Comparison of ENCODE assay signal across 1 cellular context in the genomic region with DNA sequence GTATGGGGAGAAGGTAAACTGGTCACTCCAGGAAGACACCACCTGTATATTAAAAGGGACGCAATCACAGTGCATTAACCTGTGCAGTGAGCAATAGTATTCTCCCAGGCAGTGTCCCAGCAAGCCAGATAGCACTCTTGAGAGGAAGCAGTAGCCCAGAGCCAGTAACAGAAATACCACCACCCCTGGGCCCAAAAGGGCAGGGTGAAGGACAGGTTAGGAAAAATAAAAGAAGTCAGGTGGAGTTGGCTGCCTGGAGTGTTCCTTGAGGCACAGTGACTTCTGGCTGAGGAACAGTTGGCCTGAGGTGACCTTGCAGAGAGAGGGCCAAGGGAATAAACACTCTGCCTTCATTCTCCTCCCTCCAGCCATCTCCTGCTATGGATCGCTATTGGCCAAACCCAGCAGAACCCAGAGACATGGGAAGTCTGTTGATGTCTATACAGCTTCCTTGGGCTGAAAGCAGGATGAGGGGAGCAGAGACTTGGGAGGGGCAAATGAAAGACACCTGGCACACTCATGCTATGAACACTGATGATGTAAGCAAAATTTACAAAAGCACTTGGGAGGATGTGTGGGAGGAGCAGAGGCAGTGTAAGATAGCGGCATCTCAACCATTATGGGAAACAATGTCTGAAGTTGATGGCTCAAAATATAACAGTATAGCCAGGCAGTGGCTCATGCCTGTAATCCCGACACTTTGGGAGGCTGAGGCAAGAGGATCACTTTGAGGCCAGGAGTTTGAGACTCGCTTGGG.
TF ChIP-seq lines count a peak whose summit lies in the region.

No MANE protein-coding gene starts in this region.

TF ChIP-seq in GM23338, 12 proteins besides CTCF, POLR2A, EP300 and RAD21 (continued from another document):
- TF ChIP-seq, protein P1, sequence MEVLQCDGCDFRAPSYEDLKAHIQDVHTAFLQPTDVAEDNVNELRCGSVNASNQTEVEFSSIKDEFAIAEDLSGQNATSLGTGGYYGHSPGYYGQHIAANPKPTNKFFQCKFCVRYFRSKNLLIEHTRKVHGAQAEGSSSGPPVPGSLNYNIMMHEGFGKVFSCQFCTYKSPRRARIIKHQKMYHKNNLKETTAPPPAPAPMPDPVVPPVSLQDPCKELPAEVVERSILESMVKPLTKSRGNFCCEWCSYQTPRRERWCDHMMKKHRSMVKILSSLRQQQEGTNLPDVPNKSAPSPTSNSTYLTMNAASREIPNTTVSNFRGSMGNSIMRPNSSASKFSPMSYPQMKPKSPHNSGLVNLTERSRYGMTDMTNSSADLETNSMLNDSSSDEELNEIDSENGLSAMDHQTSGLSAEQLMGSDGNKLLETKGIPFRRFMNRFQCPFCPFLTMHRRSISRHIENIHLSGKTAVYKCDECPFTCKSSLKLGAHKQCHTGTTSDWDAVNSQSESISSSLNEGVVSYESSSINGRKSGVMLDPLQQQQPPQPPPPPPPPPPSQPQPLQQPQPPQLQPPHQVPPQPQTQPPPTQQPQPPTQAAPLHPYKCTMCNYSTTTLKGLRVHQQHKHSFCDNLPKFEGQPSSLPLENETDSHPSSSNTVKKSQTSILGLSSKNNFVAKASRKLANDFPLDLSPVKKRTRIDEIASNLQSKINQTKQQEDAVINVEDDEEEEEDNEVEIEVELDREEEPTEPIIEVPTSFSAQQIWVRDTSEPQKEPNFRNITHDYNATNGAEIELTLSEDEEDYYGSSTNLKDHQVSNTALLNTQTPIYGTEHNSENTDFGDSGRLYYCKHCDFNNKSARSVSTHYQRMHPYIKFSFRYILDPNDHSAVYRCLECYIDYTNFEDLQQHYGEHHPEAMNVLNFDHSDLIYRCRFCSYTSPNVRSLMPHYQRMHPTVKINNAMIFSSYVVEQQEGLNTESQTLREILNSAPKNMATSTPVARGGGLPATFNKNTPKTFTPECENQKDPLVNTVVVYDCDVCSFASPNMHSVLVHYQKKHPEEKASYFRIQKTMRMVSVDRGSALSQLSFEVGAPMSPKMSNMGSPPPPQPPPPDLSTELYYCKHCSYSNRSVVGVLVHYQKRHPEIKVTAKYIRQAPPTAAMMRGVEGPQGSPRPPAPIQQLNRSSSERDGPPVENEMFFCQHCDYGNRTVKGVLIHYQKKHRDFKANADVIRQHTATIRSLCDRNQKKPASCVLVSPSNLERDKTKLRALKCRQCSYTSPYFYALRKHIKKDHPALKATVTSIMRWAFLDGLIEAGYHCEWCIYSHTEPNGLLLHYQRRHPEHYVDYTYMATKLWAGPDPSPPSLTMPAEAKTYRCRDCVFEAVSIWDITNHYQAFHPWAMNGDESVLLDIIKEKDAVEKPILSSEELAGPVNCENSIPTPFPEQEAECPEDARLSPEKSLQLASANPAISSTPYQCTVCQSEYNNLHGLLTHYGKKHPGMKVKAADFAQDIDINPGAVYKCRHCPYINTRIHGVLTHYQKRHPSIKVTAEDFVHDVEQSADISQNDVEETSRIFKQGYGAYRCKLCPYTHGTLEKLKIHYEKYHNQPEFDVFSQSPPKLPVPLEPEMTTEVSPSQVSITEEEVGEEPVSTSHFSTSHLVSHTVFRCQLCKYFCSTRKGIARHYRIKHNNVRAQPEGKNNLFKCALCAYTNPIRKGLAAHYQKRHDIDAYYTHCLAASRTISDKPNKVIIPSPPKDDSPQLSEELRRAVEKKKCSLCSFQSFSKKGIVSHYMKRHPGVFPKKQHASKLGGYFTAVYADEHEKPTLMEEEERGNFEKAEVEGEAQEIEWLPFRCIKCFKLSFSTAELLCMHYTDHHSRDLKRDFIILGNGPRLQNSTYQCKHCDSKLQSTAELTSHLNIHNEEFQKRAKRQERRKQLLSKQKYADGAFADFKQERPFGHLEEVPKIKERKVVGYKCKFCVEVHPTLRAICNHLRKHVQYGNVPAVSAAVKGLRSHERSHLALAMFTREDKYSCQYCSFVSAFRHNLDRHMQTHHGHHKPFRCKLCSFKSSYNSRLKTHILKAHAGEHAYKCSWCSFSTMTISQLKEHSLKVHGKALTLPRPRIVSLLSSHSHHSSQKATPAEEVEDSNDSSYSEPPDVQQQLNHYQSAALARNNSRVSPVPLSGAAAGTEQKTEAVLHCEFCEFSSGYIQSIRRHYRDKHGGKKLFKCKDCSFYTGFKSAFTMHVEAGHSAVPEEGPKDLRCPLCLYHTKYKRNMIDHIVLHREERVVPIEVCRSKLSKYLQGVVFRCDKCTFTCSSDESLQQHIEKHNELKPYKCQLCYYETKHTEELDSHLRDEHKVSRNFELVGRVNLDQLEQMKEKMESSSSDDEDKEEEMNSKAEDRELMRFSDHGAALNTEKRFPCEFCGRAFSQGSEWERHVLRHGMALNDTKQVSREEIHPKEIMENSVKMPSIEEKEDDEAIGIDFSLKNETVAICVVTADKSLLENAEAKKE (CRISPR knock-in tag; IDR thresholded peaks at IDR 0.05), result no peak
